In the genomic region with DNA sequence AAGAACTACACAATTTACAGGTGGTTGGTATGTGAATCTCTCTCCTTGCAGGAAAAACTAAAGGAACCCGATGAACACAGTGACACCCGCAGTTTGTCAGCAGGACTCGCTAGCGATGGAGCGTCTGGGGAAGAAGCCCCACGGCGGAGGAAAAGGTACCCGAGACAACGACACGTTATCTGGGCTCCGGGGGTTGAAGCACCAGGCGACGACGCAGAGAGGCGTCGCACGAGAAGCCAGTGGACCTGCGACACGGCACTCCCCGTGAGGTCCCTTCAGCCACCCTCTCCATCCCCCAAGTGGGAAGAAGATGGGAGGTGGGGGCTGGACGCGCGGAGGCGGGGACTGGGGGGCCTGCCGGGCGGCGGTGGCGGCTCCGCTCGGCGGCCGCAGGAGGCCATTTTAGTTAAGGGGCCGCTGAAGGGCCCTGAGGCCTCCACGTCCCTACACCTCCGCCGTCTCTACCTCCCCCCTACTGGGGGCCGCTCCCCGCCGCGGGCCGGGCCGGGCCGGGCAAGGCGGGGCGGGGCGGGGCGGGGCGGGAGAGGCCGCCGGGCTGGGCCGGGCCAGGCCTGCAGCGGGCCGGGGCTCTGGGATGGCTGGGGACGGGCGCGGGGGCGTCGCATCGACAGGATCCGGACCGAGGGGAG, we compare ENCODE assay signal across 8 cellular contexts. TPM values are rescaled to one million over a fixed set of nuclear protein-coding genes. Genes with fewer than 3 reads are reported as not detected.
DNase-seq lines count a peak whose midpoint lies in the region; ATAC-seq and TF ChIP-seq lines count a peak whose summit lies in the region.

No MANE protein-coding gene starts in this region.

- no peak for TF ChIP-seq CTCF in smooth muscle cell (IDR thresholded peaks at IDR 0.05; ENCODE audit: borderline replicate concordance, insufficient read depth, poor library complexity, severe bottlenecking)

- peak overlapping the region; percentile 94 for H2AFZ ChIP-seq in smooth muscle cell (ENCODE audit: low read depth)

- peaks cover 19% of the 10 kb centered on the region for H3K4me1 ChIP-seq in smooth muscle cell (ENCODE audit: low read depth)

- peaks cover 5% of the 10 kb centered on the region for H3F3A ChIP-seq in smooth muscle cell (ENCODE audit: low read depth)

- peak overlapping the region; percentile 97 for H3K9ac ChIP-seq in smooth muscle cell (ENCODE audit: low read depth)

- peak; percentile 45 for ATAC-seq in GM21381 (IDR thresholded peaks at IDR 0.05; ENCODE audit: unreplicated experiment)

- WGBS in smooth muscle cell (ENCODE audit: low lambda C conversion rate) = under 1% methylated on average over 21 of the region's 61 CpGs

- DNase-seq in DMS114 treated with DMSO at 0.1 percent for 48 hours (lab: John Stamatoyannopoulos, UW; ENCODE audit: unreplicated experiment) = peak; percentile 20
- peak; percentile 44 for DNase-seq in HT1080 (ENCODE audit: low read depth)
- DNase-seq in T-helper 22 cell (ENCODE audit: low read depth) = peak; percentile 39
- DNase-seq in brain pericyte (ENCODE audit: low read depth, low spot score) = peak; percentile 22
- DNase-seq in iPS-NIHi7 (ENCODE audit: extremely low spot score) = peak; percentile 73
- peak; percentile 55 for DNase-seq in smooth muscle cell (lab: John Stamatoyannopoulos, UW; ENCODE audit: unreplicated experiment)
- DNase-seq in COLO829 (ENCODE audit: low spot score) = no peak

- H3K4me3 ChIP-seq in smooth muscle cell = peak overlapping the region; percentile 99

- H3K79me2 ChIP-seq in smooth muscle cell (ENCODE audit: low read depth) = peaks cover 50% of the 10 kb centered on the region

- H3K9me3 ChIP-seq in smooth muscle cell (replicated peaks; ENCODE audit: low read depth) = no peaks in the 10 kb centered on the region

- peak overlapping the region; percentile 97 for H3K4me2 ChIP-seq in smooth muscle cell

- peaks cover 50% of the 10 kb centered on the region for H4K20me1 ChIP-seq in smooth muscle cell (ENCODE audit: low read depth)

- no peaks in the 10 kb centered on the region for H3K36me3 ChIP-seq in smooth muscle cell (ENCODE audit: low read depth)

- H3K27me3 ChIP-seq in smooth muscle cell (ENCODE audit: low read depth) = no peaks in the 10 kb centered on the region

- H3K27ac ChIP-seq in smooth muscle cell (ENCODE audit: low read depth) = peak overlapping the region; percentile 93

RNA-seq across cellular contexts. Expression of a gene that starts 0.9 kb away (rescaled TPM):
- 76.9 and 83.1 TPM in 2 replicates for total RNA-seq in HT1080 (2014; rRNA removed; shearing (Covaris generic))
- polyA plus RNA-seq in HT1080 (2015; cell fraction: cytosol; rRNA removed) = 48.4 and 64.6 TPM in 2 replicates
- 83.0 and 95.6 TPM in 2 replicates for polyA plus RNA-seq in HT1080 (2015; cell fraction: nucleus; rRNA removed)
- total RNA-seq in smooth muscle cell = 77.0 and 80.2 TPM in 2 replicates
- 54.9 and 61.1 TPM in 2 replicates for polyA plus RNA-seq in smooth muscle cell
